1 cellular context compared by ENCODE assay signal in genomic region chr6:118693562-118693961, GRCh38.
TF ChIP-seq lines count a peak whose summit lies in the region.

No MANE protein-coding gene starts in this region.

TF ChIP-seq in SK-N-SH, 30 proteins besides CTCF, POLR2A, EP300 and RAD21:
- no peak for TF ChIP-seq SIN3A (IDR thresholded peaks at IDR 0.05; ENCODE audit: borderline replicate concordance, low read depth, low read length)
- TF ChIP-seq IRF3 (IDR thresholded peaks at IDR 0.05; ENCODE audit: low read depth, low read length) = no peak
- no peak for TF ChIP-seq SMC3 (IDR thresholded peaks at IDR 0.05; ENCODE audit: low read depth, low read length)
- TF ChIP-seq POLR2AphosphoS5 (IDR thresholded peaks at IDR 0.05; ENCODE audit: low read depth, low read length) = no peak
- no peak for TF ChIP-seq USF1 (IDR thresholded peaks at IDR 0.05; ENCODE audit: borderline replicate concordance, low read depth)
- TF ChIP-seq YY1 (IDR thresholded peaks at IDR 0.05; ENCODE audit: low read depth) = no peak
- TF ChIP-seq PBX3 (IDR thresholded peaks at IDR 0.05) = no peak
- TF ChIP-seq GABPA (IDR thresholded peaks at IDR 0.05; ENCODE audit: low read depth) = no peak
- TF ChIP-seq CHD2 (IDR thresholded peaks at IDR 0.05; ENCODE audit: low read length, partially characterized antibody) = no peak
- no peak for TF ChIP-seq FOSL2 (IDR thresholded peaks at IDR 0.05; ENCODE audit: borderline replicate concordance, low read depth)
- no peak for TF ChIP-seq USF2 (IDR thresholded peaks at IDR 0.05; ENCODE audit: borderline replicate concordance, low read depth, low read length)
- TF ChIP-seq MEF2A (IDR thresholded peaks at IDR 0.05; ENCODE audit: borderline replicate concordance, low read depth) = no peak
- no peak for TF ChIP-seq RFX5 (IDR thresholded peaks at IDR 0.05; ENCODE audit: low read length)
- TF ChIP-seq NRF1 (IDR thresholded peaks at IDR 0.05; ENCODE audit: low read depth, low read length) = no peak
- TF ChIP-seq JUND (IDR thresholded peaks at IDR 0.05) = no peak
- TF ChIP-seq TEAD4 (IDR thresholded peaks at IDR 0.05; ENCODE audit: borderline replicate concordance, insufficient read depth) = no peak
- TF ChIP-seq GATA2 (CRISPR knock-in tag; IDR thresholded peaks at IDR 0.05) = no peak
- no peak for TF ChIP-seq EZH2phosphoT487 (IDR thresholded peaks at IDR 0.05; ENCODE audit: borderline replicate concordance, low read depth)
- no peak for TF ChIP-seq ELF1 (IDR thresholded peaks at IDR 0.05)
- TF ChIP-seq FOXJ3 (CRISPR knock-in tag; IDR thresholded peaks at IDR 0.05) = no peak
